Comparison of ENCODE assay signal across 25 cellular contexts in the genomic region with DNA sequence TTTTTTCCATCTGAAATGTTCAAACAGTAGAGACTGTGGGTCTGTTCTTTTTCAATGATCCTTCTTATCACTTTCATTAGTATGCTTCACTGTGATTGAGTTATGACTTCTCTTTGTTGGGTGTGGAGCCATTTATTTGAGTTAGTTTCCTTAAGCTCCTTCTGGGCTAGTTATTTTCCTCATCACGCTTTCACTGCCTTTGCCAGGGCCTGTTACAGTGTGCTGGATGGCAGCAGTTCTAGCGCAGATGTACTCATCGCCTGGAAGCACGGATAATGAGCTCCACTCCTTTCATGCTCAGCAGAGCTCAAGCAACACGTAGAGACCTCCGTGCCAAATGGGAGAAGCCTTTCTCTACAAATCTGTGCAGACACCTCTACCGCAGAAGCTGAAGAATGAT. TPM values are rescaled to one million over a fixed set of nuclear protein-coding genes. Genes with fewer than 3 reads are reported as not detected.
DNase-seq lines count a peak whose midpoint lies in the region; ATAC-seq and TF ChIP-seq lines count a peak whose summit lies in the region.
"Had no signal": no experiment of that assay in that cellular context is flagged by ENCODE, and none has a peak within 500 bp of the region (broad histone marks: within the 10 kb centered on the region; RNA-seq: fewer than 3 reads in every experiment).

No MANE protein-coding gene starts in this region.

- no peak overlapping the region for H3K9ac ChIP-seq in mammary epithelial cell (ENCODE audit: insufficient read depth, low read length)

- no peak overlapping the region for H3K4me3 Mint-ChIP-seq in MCF 10A (ENCODE audit: unreplicated experiment)
- H3K4me3 Mint-ChIP-seq: activated CD4-positive, alpha-beta memory T cell treated with anti-CD3 and anti-CD28 coated beads, Interleukin-2, amount 10 ng/mL, durations not matched to agents 7 days and 5 days; CD4-positive, CD25-positive, alpha-beta regulatory T cell; naive thymus-derived CD4-positive, alpha-beta T cell; T-helper 1 cell treated with Interleukin-12 subunit alpha and Interleukin-12 subunit beta and Interleukin-4 antibody, amounts not matched to agents 30 μg/mL and 1 μg/mL, for 36 hours had no signal

- H3K36me3 ChIP-seq in mammary epithelial cell (ENCODE audit: insufficient read depth, low read length) (no peaks in the 10 kb centered on the region), tibial artery (no peaks in the 10 kb centered on the region)
- H3K36me3 ChIP-seq: esophagus squamous epithelium, prostate gland, uterus had no signal

- no peak overlapping the region for H3K4me2 ChIP-seq in mammary epithelial cell (ENCODE audit: insufficient read depth, low read depth, low read length)

- H2AFZ ChIP-seq in mammary epithelial cell (ENCODE audit: low read depth, low read length) = no peak overlapping the region

- DNase-seq in MCF 10A (ENCODE audit: unreplicated experiment) (no peak), mammary epithelial cell (no peak), astrocyte of the spinal cord (ENCODE audit: low read depth, low spot score) (peak; percentile 24), midbrain (lab: John Stamatoyannopoulos, UW) (peak; percentile 25), tibial artery (no peak), NCI-H1092 (lab: John Stamatoyannopoulos, UW) (no peak)
- no peak for DNase-seq in activated CD4-positive, alpha-beta T cell treated with anti-CD3 and anti-CD28 coated beads for 48 hours
- DNase-seq: activated CD4-positive, alpha-beta memory T cell treated with anti-CD3 and anti-CD28 coated beads, Interleukin-2, amount 10 ng/mL, durations not matched to agents 7 days and 5 days; activated naive CD4-positive, alpha-beta T cell; activated T-cell treated with anti-CD3 and anti-CD28 coated beads, Interleukin-2, amount 50 U/mL, for 1 hour; CD4-positive, CD25-positive, alpha-beta regulatory T cell; DND-41; effector CD8-positive, alpha-beta T cell; esophagus squamous epithelium; KG1; left ventricle myocardium superior; naive thymus-derived CD4-positive, alpha-beta T cell; NCI-H2081 treated with DMSO at 0.1 percent for 48 hours; NCI-H526 treated with DMSO at 0.1 percent for 48 hours; PC-3; stimulated activated CD4-positive, alpha-beta T cell treated with anti-CD3 and anti-CD28 coated beads, Interleukin-4, amount 100 ng/mL, for 4 hours; uterus had no signal

- H3K9me3 ChIP-seq in mammary epithelial cell (replicated peaks; ENCODE audit: insufficient read depth, low read length) (no peaks in the 10 kb centered on the region), tibial artery (no peaks in the 10 kb centered on the region)
- H3K9me3 ChIP-seq: esophagus squamous epithelium, prostate gland, uterus had no signal

- no peaks in the 10 kb centered on the region for H3K79me2 ChIP-seq in mammary epithelial cell (ENCODE audit: insufficient read depth, low read length)

- ATAC-seq in HG03571 (IDR thresholded peaks at IDR 0.05; ENCODE audit: unreplicated experiment) = no peak
- ATAC-seq: left ventricle myocardium superior; naive thymus-derived CD4-positive, alpha-beta T cell; PC-3 had no signal

- no peaks in the 10 kb centered on the region for H4K20me1 ChIP-seq in mammary epithelial cell (ENCODE audit: insufficient read depth, low read length)

- peak overlapping the region; percentile 61 for H3K27ac Mint-ChIP-seq in MCF 10A (ENCODE audit: low read depth, unreplicated experiment)
- H3K27ac Mint-ChIP-seq: activated CD4-positive, alpha-beta memory T cell treated with anti-CD3 and anti-CD28 coated beads, Interleukin-2, amount 10 ng/mL, durations not matched to agents 7 days and 5 days; CD4-positive, CD25-positive, alpha-beta regulatory T cell; naive thymus-derived CD4-positive, alpha-beta T cell; T-helper 1 cell treated with Interleukin-12 subunit alpha and Interleukin-12 subunit beta and Interleukin-4 antibody, amounts not matched to agents 30 μg/mL and 1 μg/mL, for 36 hours had no signal

- H3K27me3 Mint-ChIP-seq in MCF 10A (ENCODE audit: insufficient read depth, unreplicated experiment) = no peaks in the 10 kb centered on the region
- H3K27me3 Mint-ChIP-seq: activated CD4-positive, alpha-beta memory T cell treated with anti-CD3 and anti-CD28 coated beads, Interleukin-2, amount 10 ng/mL, durations not matched to agents 7 days and 5 days; CD4-positive, CD25-positive, alpha-beta regulatory T cell had no signal

- H3K9me3 Mint-ChIP-seq in MCF 10A (ENCODE audit: unreplicated experiment) = no peaks in the 10 kb centered on the region

- no peaks in the 10 kb centered on the region for H3K36me3 Mint-ChIP-seq in MCF 10A (ENCODE audit: insufficient read depth, unreplicated experiment)
- H3K36me3 Mint-ChIP-seq: CD4-positive, CD25-positive, alpha-beta regulatory T cell; naive thymus-derived CD4-positive, alpha-beta T cell had no signal

- H3K27ac ChIP-seq in mammary epithelial cell (ENCODE audit: insufficient read depth, low read depth, low read length) (no peak overlapping the region), tibial artery (no peak overlapping the region)
- H3K27ac ChIP-seq: esophagus squamous epithelium, prostate gland, uterus had no signal

- intact Hi-C loops in MCF 10A (cut with micrococcal nuclease) (no loop called here), mammary epithelial cell (cut with micrococcal nuclease) (loop anchor here (10.0 kb wide), 1 partner anchor 145 kb away; no protein-coding TSS in a partner anchor), tibial artery (cut with DNase I; ENCODE audit: low total_unique reads) (loop anchor here (2.0 to 10.0 kb wide), 2 partner anchors 249 to 445 kb away; partner anchors contain the start of gene PGR)

- H3K27me3 ChIP-seq in mammary epithelial cell (ENCODE audit: insufficient read depth, low read length) (no peaks in the 10 kb centered on the region), tibial artery (no peaks in the 10 kb centered on the region)
- H3K27me3 ChIP-seq: esophagus squamous epithelium, uterus had no signal

- in situ Hi-C loops in mammary epithelial cell (cut with MboI; ENCODE audit: low sequenced_read_pairs in 2 of 2) (loop anchor here in 1 of 2 donors (10.0 kb wide), 1 partner anchor 175 kb away; no protein-coding TSS in a partner anchor), astrocyte of the spinal cord (cut with HindIII; ENCODE audit: low sequenced_read_pairs) (no loop called here)

- dilution Hi-C loops in mammary epithelial cell (cut with HindIII; ENCODE audit: low sequenced_read_pairs) = no loop called here

- WGBS in mammary epithelial cell (ENCODE audit: low coverage, missing lambda C conversion rate) = 96% methylated on average over 7 of the region's 7 CpGs

- CTCF ChIA-PET in MCF 10A (lab: Yijun Ruan, JAX) (interaction anchor here (0.7 to 5.8 kb wide), 12 partner anchors 29 to 1611 kb away, joined by 3 to 61 read pairs (median 4); no protein-coding TSS in a partner anchor), mammary epithelial cell (lab: Charles Lee; ENCODE audit: low non-redundant PET) (interaction anchor here (0.5 kb wide), 1 partner anchor 39 kb away, joined by 3 read pairs; no protein-coding TSS in a partner anchor)

- no TSS peak for BruUV-seq in MCF 10A (replicated peaks; lab: Mats Ljungman, UMichigan)
- BruUV-seq in mammary epithelial cell (replicated peaks; lab: Mats Ljungman, UMichigan) = no TSS peak

- H3K4me1 ChIP-seq in mammary epithelial cell (ENCODE audit: insufficient read depth, low read length) = peaks cover 25% of the 10 kb centered on the region
- peaks cover 0 to 9% (median 3%) of the 10 kb centered on the region in 4 donors for H3K4me1 ChIP-seq in tibial artery
- H3K4me1 ChIP-seq: prostate gland, uterus had no signal

- POLR2A ChIA-PET in MCF 10A (lab: Yijun Ruan, JAX) = no interaction called here

- TF ChIP-seq CTCF in MCF 10A (IDR thresholded peaks at IDR 0.05; ENCODE audit: unreplicated experiment) (no peak), mammary epithelial cell (conservative IDR thresholded peaks at IDR 0.05 in 1 of 2, IDR thresholded peaks at IDR 0.05 in 1 of 2; ENCODE audit: extremely low read depth in 1 of 2, insufficient read depth in 1 of 2, low read depth in 1 of 2, low read length in 2 of 2) (no peak), astrocyte of the spinal cord (IDR thresholded peaks at IDR 0.05; ENCODE audit: low read depth, low read length) (no peak), tibial artery (IDR thresholded peaks at IDR 0.05) (no peak)

- peaks cover 1% of the 10 kb centered on the region for H3K4me1 Mint-ChIP-seq in MCF 10A (ENCODE audit: insufficient read depth, unreplicated experiment)

- H3K4me3 ChIP-seq in mammary epithelial cell (replicated peaks in 1 of 3; ENCODE audit: insufficient read depth in 1 of 3, low read depth in 2 of 3, low read length in 3 of 3) (no peak overlapping the region), astrocyte of the spinal cord (ENCODE audit: low read depth, low read length) (no peak overlapping the region), tibial artery (no peak overlapping the region)
- H3K4me3 ChIP-seq: esophagus squamous epithelium, prostate gland, uterus had no signal

RNA-seq across cellular contexts. Expression of gene ARHGAP42, which starts 7.0 kb away (rescaled TPM):
- 2.5 and 2.7 TPM in 2 replicates for total RNA-seq in MCF 10A (2022)
- total RNA-seq in mammary epithelial cell = 10 to 100 TPM in 1 of 2 donors, 1 to 10 TPM in 1; 6.0 to 17.0 TPM
- polyA plus RNA-seq in mammary epithelial cell = 2.6 TPM
- polyA minus RNA-seq in mammary epithelial cell = 2.9 TPM
- total RNA-seq: activated CD4-positive, alpha-beta memory T cell treated with anti-CD3 and anti-CD28 coated beads, Interleukin-2, amount 10 ng/mL, durations not matched to agents 7 days and 5 days; CD4-positive, CD25-positive, alpha-beta regulatory T cell had no signal
- polyA plus RNA-seq: CD4-positive, CD25-positive, alpha-beta regulatory T cell; naive thymus-derived CD4-positive, alpha-beta T cell had no signal

Comparison
In these comparisons a context has a peak if more than half of its experiments do, and no peak if none do; other contexts are left out.
1. DNase-seq: peak in astrocyte of the spinal cord (single experiment) and midbrain (single experiment); none in MCF 10A (single experiment), mammary epithelial cell (single experiment), tibial artery (0 of 2), NCI-H1092 (single experiment) and activated CD4-positive, alpha-beta T cell treated with anti-CD3 and anti-CD28 coated beads for 48 hours (single experiment).